Comparison of ENCODE assay signal across 17 cellular contexts in genomic region chr9:133571896-133572595, GRCh38. TPM values are rescaled to one million over a fixed set of nuclear protein-coding genes. Genes with fewer than 3 reads are reported as not detected.
A peak's percentile ranks its signal among the peaks of the same experiment; 100 is the strongest.
DNase-seq lines count a peak whose midpoint lies in the region; ATAC-seq and TF ChIP-seq lines count a peak whose summit lies in the region.
"Had no signal": no experiment of that assay in that cellular context is flagged by ENCODE, and none has a peak within 500 bp of the region (broad histone marks: within the 10 kb centered on the region; RNA-seq: fewer than 3 reads in every experiment).

No MANE protein-coding gene starts in this region.

- BruUV-seq in PC-9 (replicated peaks; lab: Mats Ljungman, UMichigan) = no TSS peak

- no peaks in the 10 kb centered on the region for H3F3A ChIP-seq in PC-9 (ENCODE audit: insufficient read depth, low read depth)

- H3K4me2 ChIP-seq in BLaER1 treated with 17β-estradiol and CSF1 and Interleukin-3, amounts not matched to agents 10 nM and 100 nM = peak overlapping the region in 9 of 11 experiments; percentile 9 to 99 (median 95); a peak in 16 of 22 replicates
- H3K4me2 ChIP-seq in neuronal stem cell (ENCODE audit: insufficient read depth, low read length, poor library complexity, severe bottlenecking) (no peak overlapping the region), PC-9 (no peak overlapping the region)

- DNase-seq in activated naive CD8-positive, alpha-beta T cell treated with anti-CD3 and anti-CD28 coated beads, Interleukin-2, amount 50 U/mL, for 24 hours = no peak
- no peak for DNase-seq in activated naive CD8-positive, alpha-beta T cell treated with anti-CD3 and anti-CD28 coated beads for 36 hours
- no peak for DNase-seq in neuronal stem cell (ENCODE audit: low spot score)
- no peak for DNase-seq in PC-9
- no peak for DNase-seq in activated effector memory CD4-positive, alpha-beta T cell treated with Interleukin-2 at 50 U/mL for 16 hours
- DNase-seq: CD8-positive, alpha-beta T cell; DMS153; EL; HCEC 1CT; HFFc6 had no signal

- peak overlapping the region in 2 of 11 experiments; percentile 44 to 65; a peak in 4 of 22 replicates for H3K27ac ChIP-seq in BLaER1 treated with 17β-estradiol and CSF1 and Interleukin-3, amounts not matched to agents 10 nM and 100 nM
- H3K27ac ChIP-seq in cingulate gyrus (ENCODE audit: low read depth, low read length) (peak overlapping the region; percentile 72), neuronal stem cell (replicated peaks; ENCODE audit: low read length) (no peak overlapping the region), PC-9 (no peak overlapping the region)
- H3K27ac ChIP-seq: 22Rv1, HL-60 had no signal

- peak overlapping the region; percentile 81 for H2BK15ac ChIP-seq in neuronal stem cell (ENCODE audit: low read length)

- peak overlapping the region in 4 of 11 experiments; percentile 11 to 55 (median 32); a peak in 3 of 22 replicates for H3K9ac ChIP-seq in BLaER1 treated with 17β-estradiol and CSF1 and Interleukin-3, amounts not matched to agents 10 nM and 100 nM
- no peak overlapping the region for H3K9ac ChIP-seq in neuronal stem cell (ENCODE audit: low read depth, low read length, poor library complexity)

- H2BK5ac ChIP-seq in neuronal stem cell (ENCODE audit: low read length) = no peak overlapping the region

- CTCF ChIA-PET in PC-9 (lab: Charles Lee) = no interaction called here

- peaks cover 4% of the 10 kb centered on the region for H3K4me1 Mint-ChIP-seq in activated naive CD8-positive, alpha-beta T cell treated with anti-CD3 and anti-CD28 coated beads, Interleukin-2, amount 50 U/mL, for 24 hours
- H3K4me1 Mint-ChIP-seq in activated naive CD8-positive, alpha-beta T cell treated with anti-CD3 and anti-CD28 coated beads for 36 hours = peaks cover 6% of the 10 kb centered on the region

- peak overlapping the region; percentile 48 for H3K18ac ChIP-seq in neuronal stem cell (ENCODE audit: low read length)

- H2BK12ac ChIP-seq in neuronal stem cell (ENCODE audit: low read length) = no peak overlapping the region

- no peak overlapping the region for H3K4me3 ChIP-seq in BLaER1 treated with 17β-estradiol and CSF1 and Interleukin-3, amounts not matched to agents 10 nM and 100 nM
- H3K4me3 ChIP-seq in neuronal stem cell (ENCODE audit: low read length in 2 of 2) = no peak overlapping the region
- H3K4me3 ChIP-seq in PC-9 = no peak overlapping the region

- no peaks in the 10 kb centered on the region for H3K9me2 ChIP-seq in PC-9 (ENCODE audit: insufficient read depth)

- no peaks in the 10 kb centered on the region for H3K9me3 ChIP-seq in BLaER1 treated with 17β-estradiol and CSF1 and Interleukin-3, amounts not matched to agents 10 nM and 100 nM (replicated peaks in 1 of 11)
- no peaks in the 10 kb centered on the region for H3K9me3 ChIP-seq in neuronal stem cell (replicated peaks in 1 of 2; ENCODE audit: control insufficient read depth in 2 of 2, insufficient read depth in 1 of 2, low read depth in 1 of 2, low read length in 2 of 2)
- H3K9me3 ChIP-seq in PC-9 (ENCODE audit: insufficient read depth, low read depth) = no peaks in the 10 kb centered on the region

- TF ChIP-seq CTCF in PC-9 (conservative IDR thresholded peaks at IDR 0.05) = no peak

- H3K4me1 ChIP-seq in BLaER1 treated with 17β-estradiol and CSF1 and Interleukin-3, amounts not matched to agents 10 nM and 100 nM = peaks cover 19 to 96% (median 82%) of the 10 kb centered on the region in 10 experiments
- H3K4me1 ChIP-seq in neuronal stem cell (ENCODE audit: control insufficient read depth in 2 of 2, insufficient read depth in 1 of 2, low read depth in 1 of 2, low read length in 2 of 2) = peaks cover 0 to 2% of the 10 kb centered on the region in 2 donors
- no peaks in the 10 kb centered on the region for H3K4me1 ChIP-seq in PC-9 (replicated peaks; ENCODE audit: insufficient read depth)

- H2AFZ ChIP-seq in neuronal stem cell (ENCODE audit: low read length) = no peak overlapping the region
- H2AFZ ChIP-seq in PC-9 = no peak overlapping the region

- peaks cover 9% of the 10 kb centered on the region for H3K27me3 Mint-ChIP-seq in activated naive CD8-positive, alpha-beta T cell treated with anti-CD3 and anti-CD28 coated beads, Interleukin-2, amount 50 U/mL, for 24 hours
- peaks cover 12% of the 10 kb centered on the region for H3K27me3 Mint-ChIP-seq in activated naive CD8-positive, alpha-beta T cell treated with anti-CD3 and anti-CD28 coated beads for 36 hours

- H3K79me2 ChIP-seq in PC-9 (ENCODE audit: low read depth) = no peaks in the 10 kb centered on the region

- no peak overlapping the region for H2AK5ac ChIP-seq in neuronal stem cell (ENCODE audit: low read depth, low read length)

- no peak overlapping the region for H3K4ac ChIP-seq in neuronal stem cell (ENCODE audit: low read length)

- H3K14ac ChIP-seq in neuronal stem cell (ENCODE audit: low read length) = peak overlapping the region; percentile 56

- peak overlapping the region; percentile 83 for H2BK120ac ChIP-seq in neuronal stem cell (ENCODE audit: low read depth, low read length)

- H3K27ac Mint-ChIP-seq in activated naive CD8-positive, alpha-beta T cell treated with anti-CD3 and anti-CD28 coated beads, Interleukin-2, amount 50 U/mL, for 24 hours = no peak overlapping the region
- no peak overlapping the region for H3K27ac Mint-ChIP-seq in activated naive CD8-positive, alpha-beta T cell treated with anti-CD3 and anti-CD28 coated beads for 36 hours
- H3K27ac Mint-ChIP-seq: CD14-positive monocyte; CD8-positive, alpha-beta T cell; HFFc6 had no signal

- no CpG with 5 or more reads among the region's 20 CpGs for WGBS in neuronal stem cell (ENCODE audit: extremely low coverage in 2 of 2, insufficient read length in 2 of 2, insufficient replicate concordance in 1 of 2), 2 donors

- H3K27me3 ChIP-seq in BLaER1 treated with 17β-estradiol and CSF1 and Interleukin-3, amounts not matched to agents 10 nM and 100 nM = peaks cover 0 to 65% (median 8%) of the 10 kb centered on the region in 11 experiments; a peak in 15 of 22 replicates
- H3K27me3 ChIP-seq in neuronal stem cell (ENCODE audit: control insufficient read depth in 3 of 3, insufficient read depth in 3 of 3, low read depth in 1 of 3, low read length in 3 of 3) (peaks cover 0 to 26% (median 0%) of the 10 kb centered on the region in 3 experiments), PC-9 (ENCODE audit: insufficient read depth, low read depth) (peaks cover 96% of the 10 kb centered on the region)

- H4K91ac ChIP-seq in neuronal stem cell (ENCODE audit: low read depth, low read length, poor library complexity) = no peak overlapping the region

- POLR2A ChIA-PET in PC-9 (lab: Charles Lee; ENCODE audit: unreplicated experiment) = no interaction called here

- no peak overlapping the region for H3K4me3 Mint-ChIP-seq in activated naive CD8-positive, alpha-beta T cell treated with anti-CD3 and anti-CD28 coated beads, Interleukin-2, amount 50 U/mL, for 24 hours
- no peak overlapping the region for H3K4me3 Mint-ChIP-seq in activated naive CD8-positive, alpha-beta T cell treated with anti-CD3 and anti-CD28 coated beads for 36 hours
- H3K4me3 Mint-ChIP-seq: CD14-positive monocyte; CD8-positive, alpha-beta T cell; HFFc6 had no signal

- no peaks in the 10 kb centered on the region for H3K36me3 ChIP-seq in BLaER1 treated with 17β-estradiol and CSF1 and Interleukin-3, amounts not matched to agents 10 nM and 100 nM
- H3K36me3 ChIP-seq in neuronal stem cell (replicated peaks in 1 of 2; ENCODE audit: control insufficient read depth in 2 of 2, insufficient read depth in 2 of 2, low read length in 2 of 2) (no peaks in the 10 kb centered on the region), PC-9 (ENCODE audit: low read depth) (no peaks in the 10 kb centered on the region)

- peaks cover 3% of the 10 kb centered on the region for H3K79me1 ChIP-seq in neuronal stem cell (ENCODE audit: low read depth, low read length)

- peak; percentile 4 for ATAC-seq in activated naive CD8-positive, alpha-beta T cell treated with anti-CD3 and anti-CD28 coated beads, Interleukin-2, amount 50 U/mL, for 24 hours
- no peak for ATAC-seq in GM18868 (IDR thresholded peaks at IDR 0.05; ENCODE audit: unreplicated experiment)
- ATAC-seq: CD8-positive, alpha-beta T cell had no signal

- peak overlapping the region; percentile 91 for H3K23ac ChIP-seq in neuronal stem cell (ENCODE audit: low read depth, low read length, poor library complexity)

- no peaks in the 10 kb centered on the region for H3K9me3 Mint-ChIP-seq in activated naive CD8-positive, alpha-beta T cell treated with anti-CD3 and anti-CD28 coated beads, Interleukin-2, amount 50 U/mL, for 24 hours
- H3K9me3 Mint-ChIP-seq in activated naive CD8-positive, alpha-beta T cell treated with anti-CD3 and anti-CD28 coated beads for 36 hours = no peaks in the 10 kb centered on the region
- H3K9me3 Mint-ChIP-seq: CD14-positive monocyte; CD8-positive, alpha-beta T cell; HFFc6 had no signal

- no peaks in the 10 kb centered on the region for H3K36me3 Mint-ChIP-seq in activated naive CD8-positive, alpha-beta T cell treated with anti-CD3 and anti-CD28 coated beads, Interleukin-2, amount 50 U/mL, for 24 hours (ENCODE audit: low read depth)
- H3K36me3 Mint-ChIP-seq in activated naive CD8-positive, alpha-beta T cell treated with anti-CD3 and anti-CD28 coated beads for 36 hours = no peaks in the 10 kb centered on the region
- H3K36me3 Mint-ChIP-seq: CD14-positive monocyte; CD8-positive, alpha-beta T cell had no signal

- H4K20me1 ChIP-seq in BLaER1 treated with 17β-estradiol and CSF1 and Interleukin-3, amounts not matched to agents 10 nM and 100 nM = peaks cover 0 to 38% (median 0%) of the 10 kb centered on the region in 11 experiments; a peak in 3 of 22 replicates
- H4K20me1 ChIP-seq in PC-9 (ENCODE audit: insufficient read depth) = no peaks in the 10 kb centered on the region

- no peak overlapping the region for H4K8ac ChIP-seq in neuronal stem cell (ENCODE audit: low read depth, low read length)

- intact Hi-C loops in PC-9 (cut with micrococcal nuclease; ENCODE audit: unreplicated experiment) = no loop called here

RNA-seq across cellular contexts. Expression of gene FAM163B, which starts 37.1 kb away (rescaled TPM):
- total RNA-seq in activated naive CD8-positive, alpha-beta T cell treated with anti-CD3 and anti-CD28 coated beads for 36 hours = not detected
- polyA plus RNA-seq in neuronal stem cell (2013, experiment 1 of 2) = 0.18 TPM
- polyA plus RNA-seq in neuronal stem cell (2013, experiment 2 of 2) = 0.12 TPM
- total RNA-seq in PC-9 (2021) = not detected in 2 replicates
- total RNA-seq: CD8-positive, alpha-beta T cell; H4; HFFc6 had no signal
- polyA plus RNA-seq: CD14-positive monocyte had no signal

RNA-seq across cellular contexts. Expression of gene ADAMTSL2, which starts 37.5 kb away (rescaled TPM):
- total RNA-seq in activated naive CD8-positive, alpha-beta T cell treated with anti-CD3 and anti-CD28 coated beads for 36 hours = under 1 TPM; 0.29 to 0.34 TPM
- polyA plus RNA-seq in neuronal stem cell (2013, experiment 1 of 2) = 0.17 TPM
- polyA plus RNA-seq in neuronal stem cell (2013, experiment 2 of 2) = 0.15 TPM
- total RNA-seq in PC-9 (2021) = 0.39 and 0.50 TPM in 2 replicates
- total RNA-seq: H4 had no signal
- polyA plus RNA-seq: CD14-positive monocyte had no signal

RNA-seq across cellular contexts. Expression of gene MYMK, which starts 47.3 kb away (rescaled TPM):
- total RNA-seq in activated naive CD8-positive, alpha-beta T cell treated with anti-CD3 and anti-CD28 coated beads for 36 hours = not detected
- polyA plus RNA-seq in neuronal stem cell (2013, experiment 1 of 2) = not detected
- not detected for polyA plus RNA-seq in neuronal stem cell (2013, experiment 2 of 2)
- total RNA-seq in PC-9 (2021) = not detected in 2 replicates
- total RNA-seq: CD8-positive, alpha-beta T cell; H4; HFFc6 had no signal
- polyA plus RNA-seq: CD14-positive monocyte had no signal

Comparison
In these comparisons a context has a peak if more than half of its experiments do, and no peak if none do; other contexts are left out.
1. H3K4me2 ChIP-seq: peak in BLaER1 treated with 17β-estradiol and CSF1 and Interleukin-3, amounts not matched to agents 10 nM and 100 nM (9 of 11); none in neuronal stem cell (single experiment) and PC-9 (single experiment).